In genomic region chr2:105843797-105844374, GRCh38 we compare ENCODE assay signal across 21 cellular contexts.
DNase-seq lines count a peak whose midpoint lies in the region; TF ChIP-seq lines count a peak whose summit lies in the region.
"Had no signal": no experiment of that assay in that cellular context is flagged by ENCODE, and none has a peak within 500 bp of the region (broad histone marks: within the 10 kb centered on the region; RNA-seq: fewer than 3 reads in every experiment).

No MANE protein-coding gene starts in this region.

- POLR2A ChIA-PET in Caco-2 (lab: Charles Lee) (no interaction called here), HEK293 (lab: Yijun Ruan, JAX) (no interaction called here)

- H3K36me3 Mint-ChIP-seq in Caco-2 (ENCODE audit: insufficient read depth, unreplicated experiment) (peaks cover 37% of the 10 kb centered on the region), nephron progenitor cell (ENCODE audit: low read depth) (peaks cover 19% of the 10 kb centered on the region)

- H3K36me3 ChIP-seq in Caco-2 (ENCODE audit: control insufficient read depth, insufficient read depth, low read length) (no peaks in the 10 kb centered on the region; the same call in 1 of the 2 replicates), HEK293 (ENCODE audit: control insufficient read depth in 2 of 2, insufficient read depth in 1 of 2, low read length in 2 of 2) (no peaks in the 10 kb centered on the region)
- H3K36me3 ChIP-seq: cardiac muscle cell, gastroesophageal sphincter, left ventricle myocardium inferior, pancreas, SJCRH30 had no signal

- H3K27me3 Mint-ChIP-seq in Caco-2 (ENCODE audit: insufficient read depth, unreplicated experiment) = no peaks in the 10 kb centered on the region
- peaks cover 2% of the 10 kb centered on the region for H3K27me3 Mint-ChIP-seq in nephron progenitor cell (ENCODE audit: low read depth, poor library complexity)

- H3K27ac Mint-ChIP-seq in Caco-2 (ENCODE audit: unreplicated experiment) (peak overlapping the region; percentile 39), nephron progenitor cell (peak overlapping the region; percentile 13)

- BruUV-seq in Caco-2 (replicated peaks; lab: Mats Ljungman, UMichigan) = no TSS peak

- H3K9me3 ChIP-seq in Caco-2 (no peaks in the 10 kb centered on the region), HEK293 (ENCODE audit: control insufficient read depth, insufficient read depth, low read depth, low read length) (no peaks in the 10 kb centered on the region)
- H3K9me3 ChIP-seq: gastroesophageal sphincter, left ventricle myocardium inferior, pancreas had no signal

- DNase-seq in Caco-2 (peak in 1 of 2 experiments; percentile 19), astrocyte of the hippocampus (ENCODE audit: low read depth, low spot score) (peak; percentile 48), nephron progenitor cell (no peak), medulla oblongata (ENCODE audit: extremely low spot score) (no peak), HT-29 (ENCODE audit: low spot score) (no peak)
- no peak for DNase-seq in activated CD4-positive, CD25-positive, alpha-beta regulatory T cell treated with anti-CD3 and anti-CD28 coated beads, Interleukin-2, amount 50 U/mL, for 72 hours
- DNase-seq: activated CD8-positive, alpha-beta memory T cell treated with anti-CD3 and anti-CD28 coated beads, Interleukin-2, amount 50 U/mL, for 4 hours; AML-193; dorsolateral prefrontal cortex; GF-D8; left ventricle myocardium inferior; NCI-H1105; NCI-H69; OCI-M1; pancreas; SJCRH30; stimulated activated CD4-positive, alpha-beta T cell treated with anti-CD3 and anti-CD28 coated beads, Interleukin-2, amount 100 ng/mL, for 24 hours had no signal

- H3K4me3 Mint-ChIP-seq in Caco-2 (ENCODE audit: unreplicated experiment) = no peak overlapping the region
- H3K4me3 Mint-ChIP-seq in nephron progenitor cell = no peak overlapping the region

- H3K27ac ChIP-seq in HEK293 (ENCODE audit: extremely low read depth, low read depth, low read length) = no peak overlapping the region
- H3K27ac ChIP-seq: cardiac muscle cell, dorsolateral prefrontal cortex, gastroesophageal sphincter, left ventricle myocardium inferior, pancreas, SJCRH30 had no signal

- H3K9me3 Mint-ChIP-seq in Caco-2 (ENCODE audit: unreplicated experiment) (no peaks in the 10 kb centered on the region), nephron progenitor cell (no peaks in the 10 kb centered on the region)

- intact Hi-C loops in Caco-2 (cut with micrococcal nuclease; ENCODE audit: unreplicated experiment) = no loop called here

- peaks cover 44% of the 10 kb centered on the region for H3K4me1 Mint-ChIP-seq in Caco-2 (ENCODE audit: low read depth, unreplicated experiment)
- H3K4me1 Mint-ChIP-seq in nephron progenitor cell = peaks cover 45% of the 10 kb centered on the region

- no peak overlapping the region for H3K4me3 ChIP-seq in Caco-2 (ENCODE audit: low read depth, low read length)
- no peak overlapping the region for H3K4me3 ChIP-seq in HEK293 (ENCODE audit: low read depth, low read length)
- H3K4me3 ChIP-seq: cardiac muscle cell, dorsolateral prefrontal cortex, gastroesophageal sphincter, GM12878, left ventricle myocardium inferior, pancreas, SJCRH30 had no signal

- CTCF ChIA-PET in Caco-2 (lab: Charles Lee) (no interaction called here), HEK293 (lab: Yijun Ruan, JAX) (no interaction called here)

- H3K4me1 ChIP-seq in Caco-2 (peaks cover 19% of the 10 kb centered on the region), HEK293 (ENCODE audit: control insufficient read depth, insufficient read depth, low read length) (0 out of 2 replicates have a peak, but pooled peaks cover 4% of the 10 kb centered on the region)

- TF ChIP-seq CTCF in Caco-2 (IDR thresholded peaks at IDR 0.05; ENCODE audit: insufficient read depth in 1 of 2, low read depth in 1 of 2, low read length in 1 of 2, severe bottlenecking in 1 of 2, unreplicated experiment in 1 of 2) (no peak), HEK293 (tag by site-specific recombination; IDR thresholded peaks at IDR 0.05) (no peak), nephron progenitor cell (IDR thresholded peaks at IDR 0.05) (no peak)

- no peaks in the 10 kb centered on the region for H3K27me3 ChIP-seq in Caco-2 (replicated peaks; ENCODE audit: control insufficient read depth, insufficient read depth, low read length)
- H3K27me3 ChIP-seq: cardiac muscle cell, dorsolateral prefrontal cortex, gastroesophageal sphincter, pancreas, SJCRH30 had no signal

TF ChIP-seq in HEK293, 187 proteins besides CTCF, POLR2A, EP300 and RAD21:
- TF ChIP-seq FEZF1 (tag by site-specific recombination; IDR thresholded peaks at IDR 0.05) = no peak
- TF ChIP-seq KLF1 (tag by site-specific recombination; IDR thresholded peaks at IDR 0.05) = no peak
- peak; percentile 35; the same call in 1 of the 2 replicates for TF ChIP-seq GLIS1 (tag by site-specific recombination; IDR thresholded peaks at IDR 0.05)
